In the genomic region with DNA sequence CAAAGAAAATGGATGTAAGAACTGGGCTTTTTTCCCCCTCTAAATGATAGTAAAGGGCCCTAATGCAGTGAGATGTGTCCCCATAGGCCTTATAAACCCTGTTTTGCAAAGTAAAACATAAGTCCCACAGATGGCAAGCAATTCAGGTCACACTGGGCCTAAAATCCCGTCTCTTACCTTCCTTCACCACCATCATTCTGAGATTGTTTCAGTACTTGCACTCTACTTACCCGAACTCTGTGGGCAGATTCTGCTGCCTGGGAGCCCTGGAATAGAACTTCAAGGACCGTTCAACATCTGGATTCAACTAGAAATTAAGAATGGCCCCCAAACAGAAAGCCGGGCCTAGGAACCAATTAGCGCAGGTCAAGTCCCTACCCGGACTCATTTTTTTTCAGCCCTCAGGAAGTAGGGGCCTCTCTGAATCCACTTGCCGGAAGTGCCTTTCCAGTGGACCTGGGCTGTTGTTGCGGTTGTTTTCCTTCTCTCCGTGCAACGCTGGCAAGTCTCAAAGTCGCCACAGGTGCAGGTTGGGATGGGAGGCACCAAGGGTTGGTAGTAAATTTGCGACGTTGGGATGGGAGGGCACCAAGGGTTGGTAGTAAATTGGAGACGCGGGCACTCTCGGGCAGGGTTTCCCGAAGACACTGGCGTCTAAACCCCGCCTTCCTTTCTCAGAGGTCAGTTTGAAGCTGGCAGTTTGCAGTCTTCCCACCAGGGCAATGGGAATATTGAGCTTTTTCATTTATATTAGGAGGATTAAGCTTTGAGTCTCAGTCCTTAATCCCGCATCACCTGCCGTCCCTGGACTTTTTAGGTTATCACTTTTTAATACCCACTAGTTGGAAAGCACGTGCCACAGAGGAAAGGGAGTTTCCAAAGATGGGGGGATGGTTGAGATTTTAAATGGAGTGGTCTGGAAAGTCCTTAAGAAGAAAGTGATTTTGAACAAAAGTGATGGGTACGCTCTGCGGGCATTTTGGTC, we compare ENCODE assay signal across 8 cellular contexts. TPM values are rescaled to one million over a fixed set of nuclear protein-coding genes. Genes with fewer than 3 reads are reported as not detected.
DNase-seq lines count a peak whose midpoint lies in the region; ATAC-seq lines count a peak whose summit lies in the region.

A gene with protein sequence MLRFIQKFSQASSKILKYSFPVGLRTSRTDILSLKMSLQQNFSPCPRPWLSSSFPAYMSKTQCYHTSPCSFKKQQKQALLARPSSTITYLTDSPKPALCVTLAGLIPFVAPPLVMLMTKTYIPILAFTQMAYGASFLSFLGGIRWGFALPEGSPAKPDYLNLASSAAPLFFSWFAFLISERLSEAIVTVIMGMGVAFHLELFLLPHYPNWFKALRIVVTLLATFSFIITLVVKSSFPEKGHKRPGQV (plus strand): TSS at position 429 of the 985 bp plus-strand sequence. CDS start 2,888 bp downstream, outside the sequence.

- peak within 1 kb of the TSS; percentile 44 for H2BK5ac ChIP-seq in mesendoderm (ENCODE audit: low read length)

- H3K18ac ChIP-seq in mesendoderm (ENCODE audit: low read length) = peak within 1 kb of the TSS; percentile 65

- H2BK15ac ChIP-seq in mesendoderm (replicated peaks; ENCODE audit: low read depth) = no peak within 1 kb of the TSS

- H2AK5ac ChIP-seq in mesendoderm (ENCODE audit: low read length) = peak within 1 kb of the TSS; percentile 27

- peak within 1 kb of the TSS; percentile 71 for H3K4ac ChIP-seq in mesendoderm (ENCODE audit: low read depth, low read length)

- H2BK120ac ChIP-seq in mesendoderm (ENCODE audit: low read depth, low read length) = no peak within 1 kb of the TSS

- peak within 1 kb of the TSS; percentile 95 for H3K56ac ChIP-seq in mesendoderm (ENCODE audit: low read length)

- H3K27ac ChIP-seq in HUES48 (ENCODE audit: low read depth, low read length) (peak within 1 kb of the TSS; percentile 99), mesendoderm (ENCODE audit: low read depth, low read length) (peak within 1 kb of the TSS; percentile 53)

- H3K36me3 ChIP-seq in HUES48 (ENCODE audit: control insufficient read depth, insufficient read depth, low read length) = peaks cover 29% of the 10 kb centered on the region
- H3K36me3 ChIP-seq in endocrine pancreas (ENCODE audit: control insufficient read depth, insufficient read depth, low read length) = peaks cover 2% of the 10 kb centered on the region
- H3K36me3 ChIP-seq in mesendoderm (ENCODE audit: control insufficient read depth, insufficient read depth, low read length) = no peaks in the 10 kb centered on the region

- H3K23ac ChIP-seq in mesendoderm (ENCODE audit: low read length) = no peak within 1 kb of the TSS

- peak within 1 kb of the TSS; percentile 70 for H4K8ac ChIP-seq in mesendoderm (ENCODE audit: low read depth, low read length)

- WGBS in mesendoderm (ENCODE audit: extremely low coverage, insufficient coverage, low lambda C conversion rate) = no CpG with 5 or more reads among the region's 24 CpGs

- H3K4me1 ChIP-seq in HUES48 (ENCODE audit: control insufficient read depth, insufficient read depth, low read length) (peaks cover 5% of the 10 kb centered on the region; the same call in 1 of the 2 replicates), endocrine pancreas (ENCODE audit: control insufficient read depth, insufficient read depth, low read length) (no peaks in the 10 kb centered on the region), mesendoderm (ENCODE audit: control insufficient read depth, low read depth, low read length) (peaks cover 5% of the 10 kb centered on the region)

- peak within 1 kb of the TSS; percentile 95 for H4K5ac ChIP-seq in mesendoderm (ENCODE audit: low read length)

- DNase-seq in DMS153 treated with DMSO at 0.1 percent for 48 hours (lab: John Stamatoyannopoulos, UW; ENCODE audit: unreplicated experiment) = peak; percentile 88
- peak; percentile 80 for DNase-seq in NOMO-1 treated with dmso at 0.1 percent for 144 hours (lab: John Stamatoyannopoulos, UW; ENCODE audit: unreplicated experiment)
- DNase-seq in activated CD8-positive, alpha-beta memory T cell treated with anti-CD3 and anti-CD28 coated beads for 4 hours (ENCODE audit: low read depth in 2 of 2) = peak; percentile 50 to 61
- DNase-seq in mesendoderm = peak; percentile 95
- peak; percentile 58 for DNase-seq in stimulated activated CD8-positive, alpha-beta memory T cell treated with anti-CD3 and anti-CD28 coated beads, Interleukin-12 subunit alpha, Interleukin-12 subunit beta, amount 100 ng/mL, for 4 hours (ENCODE audit: low read depth)

- H3K79me1 ChIP-seq in mesendoderm (ENCODE audit: low read length) = peaks cover 4% of the 10 kb centered on the region

- no peaks in the 10 kb centered on the region for H3K9me3 ChIP-seq in HUES48 (ENCODE audit: control insufficient read depth, insufficient read depth, low read length)
- no peaks in the 10 kb centered on the region for H3K9me3 ChIP-seq in endocrine pancreas (ENCODE audit: control insufficient read depth, low read length)

- no peak for ATAC-seq in GM19035 (IDR thresholded peaks at IDR 0.05; ENCODE audit: unreplicated experiment)

- H3K79me2 ChIP-seq in mesendoderm (ENCODE audit: control insufficient read depth, insufficient read depth, low read length) = peaks cover 47% of the 10 kb centered on the region

- peak within 1 kb of the TSS; percentile 99 for H3K4me3 ChIP-seq in HUES48 (ENCODE audit: low read depth, low read length)
- H3K4me3 ChIP-seq in endocrine pancreas (ENCODE audit: control insufficient read depth, insufficient read depth, low read length) = peak within 1 kb of the TSS; percentile 91
- peak within 1 kb of the TSS; percentile 79 for H3K4me3 ChIP-seq in mesendoderm (ENCODE audit: low read length)

- peak within 1 kb of the TSS; percentile 91 for H3K9ac ChIP-seq in HUES48 (ENCODE audit: low read depth, low read length)
- peak within 1 kb of the TSS; percentile 87 for H3K9ac ChIP-seq in endocrine pancreas (ENCODE audit: control insufficient read depth, insufficient read depth, low read length)
- H3K9ac ChIP-seq in mesendoderm (ENCODE audit: low read length) = peak within 1 kb of the TSS; percentile 91

- H3K4me2 ChIP-seq in mesendoderm (ENCODE audit: low read length) = peak within 1 kb of the TSS; percentile 65

- H3K27me3 ChIP-seq in HUES48 (ENCODE audit: control insufficient read depth, insufficient read depth, low read length) = no peaks in the 10 kb centered on the region
- H3K27me3 ChIP-seq in endocrine pancreas (ENCODE audit: control insufficient read depth, insufficient read depth, low read length) = no peaks in the 10 kb centered on the region
- H3K27me3 ChIP-seq in mesendoderm (ENCODE audit: insufficient read depth, low read length, poor library complexity) = no peaks in the 10 kb centered on the region

RNA-seq across cellular contexts. Expression of the gene that starts here (rescaled TPM):
- 49.8 TPM for polyA plus RNA-seq in mesendoderm (2013, experiment 1 of 2)
- 49.2 TPM for polyA plus RNA-seq in mesendoderm (2013, experiment 2 of 2)
